In the genomic region with DNA sequence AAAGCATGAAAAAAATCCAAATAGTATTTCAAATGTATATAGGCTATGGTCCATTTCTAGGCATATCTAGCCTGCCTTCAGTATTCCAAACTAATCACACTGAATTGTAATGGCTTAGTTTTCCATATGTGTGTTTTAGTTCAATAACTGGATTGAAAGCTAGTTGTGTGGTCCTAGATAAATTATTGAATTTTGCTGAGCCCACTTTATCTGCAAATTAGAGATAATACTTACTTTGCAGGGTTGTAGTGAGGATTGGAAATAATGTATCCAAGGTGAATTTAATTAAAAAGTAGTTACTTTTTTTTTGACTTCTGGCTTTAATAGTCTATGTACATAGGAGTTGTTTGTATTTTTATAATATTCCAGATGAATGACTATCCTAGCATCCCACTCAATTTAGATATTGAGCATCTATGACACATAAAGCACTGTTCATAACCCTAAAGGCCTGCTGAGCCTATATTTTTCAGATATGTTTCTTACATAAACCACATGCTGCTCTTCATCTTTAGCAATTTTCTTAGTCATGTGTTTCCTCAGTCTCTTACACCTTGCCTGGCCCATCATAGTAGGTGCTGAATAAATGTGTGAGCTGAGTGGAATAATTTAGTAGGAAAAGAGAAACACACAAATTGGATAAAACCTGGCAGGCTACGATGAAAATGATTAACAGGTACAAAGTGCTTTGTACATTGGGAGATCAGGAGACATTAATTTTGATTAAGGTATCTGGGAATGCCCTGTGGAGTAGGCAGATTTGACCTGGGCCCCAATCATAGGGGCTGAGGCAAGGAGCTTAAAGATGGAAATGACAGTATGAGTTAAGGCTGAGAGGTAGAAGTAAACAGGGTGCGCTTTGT, we compare ENCODE assay signal across 9 cellular contexts. TPM values are rescaled to one million over a fixed set of nuclear protein-coding genes. Genes with fewer than 3 reads are reported as not detected.
DNase-seq lines count a peak whose midpoint lies in the region; ATAC-seq and TF ChIP-seq lines count a peak whose summit lies in the region.
"Had no signal": no experiment of that assay in that cellular context is flagged by ENCODE, and none has a peak within 500 bp of the region (broad histone marks: within the 10 kb centered on the region; RNA-seq: fewer than 3 reads in every experiment).

No MANE protein-coding gene starts in this region.

- H3K4me3 ChIP-seq in HFF-Myc (replicated peaks; ENCODE audit: low read depth, low read length): peak overlapping the region; percentile 57
- H3K4me3 ChIP-seq in foreskin fibroblast (ENCODE audit: low read depth in 1 of 2, low read length in 2 of 2): peak overlapping the region; percentile 47 to 76
- H3K4me3 ChIP-seq in smooth muscle cell: peak overlapping the region; percentile 70

- peaks cover 14% of the 10 kb centered on the region for H3K27me3 ChIP-seq in smooth muscle cell (ENCODE audit: low read depth)

- no peak overlapping the region for H3K27ac ChIP-seq in smooth muscle cell (ENCODE audit: low read depth)

- no peaks in the 10 kb centered on the region for H3K36me3 Mint-ChIP-seq in T-helper 17 cell (ENCODE audit: low read depth)

- H3K4me3 Mint-ChIP-seq in T-helper 17 cell: peak overlapping the region; percentile 94

- H4K20me1 ChIP-seq in smooth muscle cell (ENCODE audit: low read depth): no peaks in the 10 kb centered on the region

- H3K9ac ChIP-seq in smooth muscle cell (ENCODE audit: low read depth): no peak overlapping the region

- no peaks in the 10 kb centered on the region for H3K27me3 Mint-ChIP-seq in T-helper 17 cell

- no peak for ATAC-seq in T-helper 17 cell

- H2AFZ ChIP-seq in smooth muscle cell (ENCODE audit: low read depth): peak overlapping the region; percentile 90

- POLR2A ChIA-PET in HEK293T (lab: Yijun Ruan, JAX): interaction anchor here (1.0 to 1.7 kb wide), 9 partner anchors 12 to 168 kb away, joined by 3 to 10 read pairs (median 4); partner anchors contain the start of genes EEF1AKMT3 and METTL1

- no peaks in the 10 kb centered on the region for H3K79me2 ChIP-seq in smooth muscle cell (ENCODE audit: low read depth)

- no peaks in the 10 kb centered on the region for H3K36me3 ChIP-seq in smooth muscle cell (ENCODE audit: low read depth)

- H3K9me3 ChIP-seq in T-helper 17 cell (ENCODE audit: control insufficient read depth, low read length, poor library complexity, severe bottlenecking) (no peaks in the 10 kb centered on the region), smooth muscle cell (replicated peaks; ENCODE audit: low read depth) (no peaks in the 10 kb centered on the region)

- H3K4me2 ChIP-seq in smooth muscle cell: peak overlapping the region; percentile 89

- H3F3A ChIP-seq in smooth muscle cell (ENCODE audit: low read depth): no peaks in the 10 kb centered on the region

- H3K4me1 ChIP-seq in smooth muscle cell (ENCODE audit: low read depth): peaks cover 9% of the 10 kb centered on the region

- TF ChIP-seq CTCF in HFF-Myc (IDR thresholded peaks at IDR 0.05; ENCODE audit: low read depth, low read length, missing control alignments) (no peak), foreskin fibroblast (IDR thresholded peaks at IDR 0.05; ENCODE audit: low read depth, low read length) (no peak), smooth muscle cell (IDR thresholded peaks at IDR 0.05; ENCODE audit: borderline replicate concordance, insufficient read depth, poor library complexity, severe bottlenecking) (no peak)

- DNase-seq in HFF-Myc (ENCODE audit: extremely low read depth, low read depth): no peak
- DNase-seq in T-helper 17 cell: no peak
- no peak for DNase-seq in foreskin fibroblast
- DNase-seq in smooth muscle cell (lab: John Stamatoyannopoulos, UW; ENCODE audit: unreplicated experiment): no peak
- DNase-seq in Ammon's horn (ENCODE audit: low spot score): no peak
- no peak for DNase-seq in HK-2 (ENCODE audit: unreplicated experiment)
- DNase-seq in HEK293T (ENCODE audit: extremely low spot score): no peak
- no peak for DNase-seq in NCI-H2029 (lab: John Stamatoyannopoulos, UW)
- DNase-seq: islet precursor cell had no signal

- H3K27ac Mint-ChIP-seq in T-helper 17 cell: peak overlapping the region; percentile 98

- H3K4me1 Mint-ChIP-seq in T-helper 17 cell: peaks cover 43% of the 10 kb centered on the region

- WGBS in smooth muscle cell (ENCODE audit: low lambda C conversion rate): 59% methylated on average over 2 of the region's 2 CpGs

- CTCF ChIA-PET in HEK293T (lab: Yijun Ruan, JAX): interaction anchor here (0.6 kb wide), 1 partner anchor 16 kb away, joined by 5 read pairs; no protein-coding TSS in a partner anchor

TF ChIP-seq in HEK293T, 16 proteins besides CTCF, POLR2A, EP300 and RAD21:
- TF ChIP-seq CTBP1 (IDR thresholded peaks at IDR 0.05; ENCODE audit: borderline replicate concordance): no peak
- TF ChIP-seq ARNT (IDR thresholded peaks at IDR 0.05): no peak
- no peak for TF ChIP-seq FOXA1 (IDR thresholded peaks at IDR 0.05)
- TF ChIP-seq NFRKB (IDR thresholded peaks at IDR 0.05): no peak
- no peak for TF ChIP-seq ZNF384 (IDR thresholded peaks at IDR 0.05)
- TF ChIP-seq HDGF (IDR thresholded peaks at IDR 0.05; ENCODE audit: borderline replicate concordance): no peak
- no peak for TF ChIP-seq BHLHE40 (IDR thresholded peaks at IDR 0.05; ENCODE audit: borderline replicate concordance)
- TF ChIP-seq FOXM1 (IDR thresholded peaks at IDR 0.05; ENCODE audit: borderline replicate concordance): no peak
- TF ChIP-seq, protein P1, sequence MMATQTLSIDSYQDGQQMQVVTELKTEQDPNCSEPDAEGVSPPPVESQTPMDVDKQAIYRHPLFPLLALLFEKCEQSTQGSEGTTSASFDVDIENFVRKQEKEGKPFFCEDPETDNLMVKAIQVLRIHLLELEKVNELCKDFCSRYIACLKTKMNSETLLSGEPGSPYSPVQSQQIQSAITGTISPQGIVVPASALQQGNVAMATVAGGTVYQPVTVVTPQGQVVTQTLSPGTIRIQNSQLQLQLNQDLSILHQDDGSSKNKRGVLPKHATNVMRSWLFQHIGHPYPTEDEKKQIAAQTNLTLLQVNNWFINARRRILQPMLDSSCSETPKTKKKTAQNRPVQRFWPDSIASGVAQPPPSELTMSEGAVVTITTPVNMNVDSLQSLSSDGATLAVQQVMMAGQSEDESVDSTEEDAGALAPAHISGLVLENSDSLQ (IDR thresholded peaks at IDR 0.05): no peak
- TF ChIP-seq L3MBTL2 (conservative IDR thresholded peaks at IDR 0.05): no peak
- TF ChIP-seq ELF4 (IDR thresholded peaks at IDR 0.05): no peak
- TF ChIP-seq SUZ12 (IDR thresholded peaks at IDR 0.05): no peak
- no peak for TF ChIP-seq TARDBP (IDR thresholded peaks at IDR 0.05)
- no peak for TF ChIP-seq LEF1 (IDR thresholded peaks at IDR 0.05; ENCODE audit: borderline replicate concordance)
- no peak for TF ChIP-seq SP1 (IDR thresholded peaks at IDR 0.05)
- no peak for TF ChIP-seq FOXK2 (IDR thresholded peaks at IDR 0.05)

RNA-seq across cellular contexts. Expression of gene ATP23, which starts 1.1 kb away (rescaled TPM):
- 1 to 10 TPM; 4.3 to 6.4 TPM for total RNA-seq in T-helper 17 cell
- 2.7 and 3.9 TPM in 2 replicates for total RNA-seq in smooth muscle cell
- 9.8 and 10.4 TPM in 2 replicates for polyA plus RNA-seq in smooth muscle cell
